Comparison of ENCODE assay signal across 9 cellular contexts in genomic region chr17:40107266-40107980, GRCh38. TPM values are rescaled to one million over a fixed set of nuclear protein-coding genes. Genes with fewer than 3 reads are reported as not detected.
A peak's percentile ranks its signal among the peaks of the same experiment; 100 is the strongest.
DNase-seq lines count a peak whose midpoint lies in the region; ATAC-seq and TF ChIP-seq lines count a peak whose summit lies in the region.
"Had no signal": no experiment of that assay in that cellular context is flagged by ENCODE, and none has a peak within 500 bp of the region (broad histone marks: within the 10 kb centered on the region; RNA-seq: fewer than 3 reads in every experiment).

No MANE protein-coding gene starts in this region.

- intact Hi-C loops in right lobe of liver (cut with DNase I) (no loop called here), testis (cut with DNase I; ENCODE audit: low total_unique reads) (loop anchor here (5.0 kb wide), 1 partner anchor 35 kb away; no protein-coding TSS in a partner anchor)

- H3K36me3 ChIP-seq in adipocyte (ENCODE audit: control insufficient read depth, insufficient read depth, low read length, severe bottlenecking): no peaks in the 10 kb centered on the region
- no peaks in the 10 kb centered on the region for H3K36me3 ChIP-seq in right lobe of liver
- no peaks in the 10 kb centered on the region for H3K36me3 ChIP-seq in testis (ENCODE audit: low read depth, missing control alignments)

- no peak for TF ChIP-seq POLR2A in right lobe of liver (IDR thresholded peaks at IDR 0.05)
- no peak for TF ChIP-seq POLR2A in testis (IDR thresholded peaks at IDR 0.05)
- TF ChIP-seq POLR2A in GM18505 (IDR thresholded peaks at IDR 0.05; ENCODE audit: borderline replicate concordance, extremely low read depth, insufficient read depth, insufficient read length): no peak

- H3K27me3 ChIP-seq in adipocyte (replicated peaks; ENCODE audit: control insufficient read depth, insufficient read depth, low read length) (no peaks in the 10 kb centered on the region), right lobe of liver (no peaks in the 10 kb centered on the region), testis (no peaks in the 10 kb centered on the region)

- peaks cover 76% of the 10 kb centered on the region for H3K4me1 ChIP-seq in adipocyte (ENCODE audit: control insufficient read depth, insufficient read depth, low read length)
- peaks cover 2 to 64% (median 34%) of the 10 kb centered on the region in 4 donors for H3K4me1 ChIP-seq in right lobe of liver
- H3K4me1 ChIP-seq in testis: peaks cover 98% of the 10 kb centered on the region

- H3K9me3 ChIP-seq in adipocyte (ENCODE audit: control insufficient read depth, low read length) (no peaks in the 10 kb centered on the region), right lobe of liver (no peaks in the 10 kb centered on the region), testis (no peaks in the 10 kb centered on the region)

- WGBS in right lobe of liver (ENCODE audit: insufficient coverage, low coverage, low lambda C conversion rate, missing lambda C conversion rate): 45% methylated on average over 12 of the region's 12 CpGs
- 15 to 26% methylated on average over 12 of the region's 12 CpGs for WGBS in testis, 2 donors

- H3K4me3 ChIP-seq in adipocyte (ENCODE audit: low read length) (peak overlapping the region; percentile 38), right lobe of liver (no peak overlapping the region), testis (no peak overlapping the region)

- ATAC-seq in right lobe of liver: no peak
- no peak for ATAC-seq in GM18505 (IDR thresholded peaks at IDR 0.05; ENCODE audit: unreplicated experiment)

- H3K9ac ChIP-seq in adipocyte (ENCODE audit: low read length): peak overlapping the region; percentile 81

- TF ChIP-seq CTCF in right lobe of liver (IDR thresholded peaks at IDR 0.05) (no peak), testis (IDR thresholded peaks at IDR 0.05) (no peak)

- H3K27ac ChIP-seq in right lobe of liver (peak overlapping the region; percentile 90 to 91 (median 90)), testis (peak overlapping the region; percentile 93 to 99)

- DNase-seq in SIG-M5 treated with dmso at 0.1 percent for 504 hours (lab: John Stamatoyannopoulos, UW; ENCODE audit: unreplicated experiment) (peak; percentile 87), SIG-M5 (lab: John Stamatoyannopoulos, UW) (no peak), adipocyte (ENCODE audit: low read depth) (no peak), right lobe of liver (peak in 1 of 3 donors; percentile 30), testis (no peak), NCI-H1694 (lab: John Stamatoyannopoulos, UW) (no peak), NCI-H2196 treated with DMSO at 0.1 percent for 48 hours (lab: John Stamatoyannopoulos, UW; ENCODE audit: unreplicated experiment) (no peak)
- DNase-seq: NCI-H2081 had no signal

RNA-seq across cellular contexts. Expression of gene NR1D1, which starts 7.0 kb away (rescaled TPM):
- 10 to 100 TPM in 4 of 6 experiments, 1 to 10 TPM in 2; 6.9 to 29.8 (median 16.0) TPM for total RNA-seq in right lobe of liver
- 10 to 100 TPM; 14.4 to 23.6 TPM for total RNA-seq in testis
- polyA plus RNA-seq in testis (ENCODE audit: insufficient read depth, low read depth, low replicate concordance): 9.8 TPM

RNA-seq across cellular contexts. Expression of gene MSL1, which starts 14.3 kb away (rescaled TPM):
- total RNA-seq in right lobe of liver (10 to 100 TPM; 31.1 to 43.8 (median 36.0) TPM), testis (100 to 1,000 TPM; 129 to 161 TPM)
- 157 TPM for polyA plus RNA-seq in testis (ENCODE audit: insufficient read depth, low read depth, low replicate concordance)

RNA-seq across cellular contexts. Expression of gene CASC3, which starts 32.9 kb away (rescaled TPM):
- 10 to 100 TPM; 19.6 to 31.5 (median 25.9) TPM for total RNA-seq in right lobe of liver
- total RNA-seq in testis: 100 to 1,000 TPM; 123 to 132 TPM
- polyA plus RNA-seq in testis (ENCODE audit: insufficient read depth, low read depth, low replicate concordance): 143 TPM

RNA-seq across cellular contexts. Expression of gene THRA, which starts 44.7 kb away (rescaled TPM):
- 1 to 10 TPM; 3.7 to 9.4 (median 7.7) TPM for total RNA-seq in right lobe of liver
- 10 to 100 TPM; 44.9 to 51.7 TPM for total RNA-seq in testis
- 41.2 TPM for polyA plus RNA-seq in testis (ENCODE audit: insufficient read depth, low read depth, low replicate concordance)

RNA-seq across cellular contexts. Expression of gene MED24, which starts 53.2 kb away (rescaled TPM):
- total RNA-seq in right lobe of liver (10 to 100 TPM; 29.0 to 38.2 (median 35.9) TPM), testis (100 to 1,000 TPM; 151 to 172 TPM)
- polyA plus RNA-seq in testis (ENCODE audit: insufficient read depth, low read depth, low replicate concordance): 127 TPM
